In genomic region chr17:35555695-35556094, GRCh38 we compare ENCODE assay signal across 1 cellular context.
TF ChIP-seq lines count a peak whose summit lies in the region.

No MANE protein-coding gene starts in this region.

TF ChIP-seq in GM12878, 131 proteins besides CTCF, POLR2A, EP300 and RAD21:
- TF ChIP-seq NFIC (IDR thresholded peaks at IDR 0.05; ENCODE audit: low read depth, low read length) (no peak), SMC3 (IDR thresholded peaks at IDR 0.05; ENCODE audit: borderline replicate concordance, low read length) (peak; percentile 7; the same call in 1 of the 2 replicates), BACH1 (IDR thresholded peaks at IDR 0.05; ENCODE audit: borderline replicate concordance) (no peak)
TF ChIP-seq in GM12878: peak in this region for 1.
